In the genomic region with DNA sequence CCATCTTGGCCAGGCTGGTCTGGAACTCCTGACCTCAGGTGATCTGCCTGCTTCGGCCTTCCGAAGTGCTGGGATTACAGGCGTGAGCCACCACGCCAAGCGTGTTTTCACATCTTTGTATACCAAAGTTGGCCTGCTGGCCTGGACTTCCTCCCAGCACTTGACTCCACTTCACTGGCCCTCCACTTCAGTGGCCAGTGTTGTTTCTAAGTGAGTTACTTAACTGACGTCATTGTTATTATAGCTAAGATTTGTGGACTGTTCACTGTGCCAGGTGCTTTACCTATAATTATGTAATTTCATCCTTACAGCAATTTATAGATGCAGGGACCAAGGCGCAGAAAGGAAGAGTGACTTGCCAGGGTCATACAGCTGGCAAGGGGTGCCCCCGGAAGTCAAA, we compare ENCODE assay signal across 15 cellular contexts. TPM values are rescaled to one million over a fixed set of nuclear protein-coding genes. Genes with fewer than 3 reads are reported as not detected.
DNase-seq lines count a peak whose midpoint lies in the region; ATAC-seq, FAIRE-seq and TF ChIP-seq lines count a peak whose summit lies in the region.
"Had no signal": no experiment of that assay in that cellular context is flagged by ENCODE, and none has a peak within 500 bp of the region (broad histone marks: within the 10 kb centered on the region; RNA-seq: fewer than 3 reads in every experiment).

No MANE protein-coding gene starts in this region.

- H4K91ac ChIP-seq in mesenchymal stem cell (ENCODE audit: low read length), result no peak overlapping the region

- no peak overlapping the region for H2AK5ac ChIP-seq in mesenchymal stem cell (ENCODE audit: low read length, severe bottlenecking)

- no peak overlapping the region for H2BK120ac ChIP-seq in mesenchymal stem cell (ENCODE audit: low read depth, low read length)

- intact Hi-C loops in HepG2 (cut with micrococcal nuclease; ENCODE audit: unreplicated experiment) (no loop called here), right lobe of liver (cut with DNase I) (no loop called here), esophagus muscularis mucosa (cut with DNase I) (no loop called here)

- CTCF ChIA-PET in HepG2 (lab: Yijun Ruan, JAX; ENCODE audit: low intra/inter-chr PET ratio, low total read pairs), result no interaction called here

- H3K4me3 ChIP-seq in HepG2 (replicated peaks in 1 of 3; ENCODE audit: insufficient read depth in 1 of 3, low read depth in 2 of 3, low read length in 3 of 3) (no peak overlapping the region), right lobe of liver (no peak overlapping the region), RWPE2 (ENCODE audit: severe bottlenecking) (no peak overlapping the region), mesenchymal stem cell (ENCODE audit: insufficient read depth in 1 of 2, low read depth in 1 of 2, low read length in 2 of 2) (no peak overlapping the region), esophagus muscularis mucosa (no peak overlapping the region)
- H3K4me3 ChIP-seq: A549, GM12878, GM23248 had no signal

- no TSS peak for BruUV-seq in HepG2 (replicated peaks; lab: Mats Ljungman, UMichigan)

- H3K23ac ChIP-seq in mesenchymal stem cell (ENCODE audit: low read length in 2 of 2), result no peak overlapping the region

- POLR2A ChIA-PET in HepG2 (lab: Yijun Ruan, JAX), result no interaction called here

- no peak overlapping the region for H3K4me2 ChIP-seq in HepG2 (ENCODE audit: low read depth, low read length)
- no peak overlapping the region for H3K4me2 ChIP-seq in mesenchymal stem cell (ENCODE audit: low read length, poor library complexity, severe bottlenecking)
- H3K4me2 ChIP-seq: A549 had no signal

- no peak overlapping the region for H2BK5ac ChIP-seq in mesenchymal stem cell (ENCODE audit: low read depth, low read length, poor library complexity, severe bottlenecking)

- TF ChIP-seq EP300 in HepG2 (IDR thresholded peaks at IDR 0.05; ENCODE audit: low read depth in 2 of 2, low read length in 2 of 2) (no peak), HepG2 (CRISPR knock-in tag; IDR thresholded peaks at IDR 0.05; ENCODE audit: borderline replicate concordance) (no peak), esophagus muscularis mucosa (IDR thresholded peaks at IDR 0.05) (no peak)

- no peak overlapping the region for H3K4ac ChIP-seq in mesenchymal stem cell (ENCODE audit: low read depth in 1 of 2, low read length in 2 of 2)

- TF ChIP-seq POLR2A in HepG2 (IDR thresholded peaks at IDR 0.05; ENCODE audit: insufficient read depth in 1 of 2, low read depth in 2 of 2, low read length in 2 of 2) (no peak), right lobe of liver (IDR thresholded peaks at IDR 0.05) (no peak), esophagus muscularis mucosa (IDR thresholded peaks at IDR 0.05; ENCODE audit: low read depth) (no peak)

- TF ChIP-seq RAD21 in HepG2 (CRISPR knock-in tag; IDR thresholded peaks at IDR 0.05), result no peak

- H3K79me1 ChIP-seq in mesenchymal stem cell (replicated peaks; ENCODE audit: low read length, poor library complexity, severe bottlenecking), result peaks cover 17% of the 10 kb centered on the region

- ATAC-seq in HepG2 (no peak), right lobe of liver (no peak), RWPE2 (ENCODE audit: low read depth) (no peak), GM18861 (IDR thresholded peaks at IDR 0.05; ENCODE audit: unreplicated experiment) (no peak)
- ATAC-seq: GM12878 had no signal

- H3K79me2 ChIP-seq in HepG2 (ENCODE audit: insufficient read depth, low read length), result no peaks in the 10 kb centered on the region

- H3K18ac ChIP-seq in mesenchymal stem cell (ENCODE audit: low read depth in 1 of 2, low read length in 2 of 2), result no peak overlapping the region

- no peaks in the 10 kb centered on the region for H4K20me1 ChIP-seq in HepG2 (ENCODE audit: insufficient read depth, low read length)

- H3K4me1 ChIP-seq in HepG2 (ENCODE audit: insufficient read depth, low read length), result peaks cover 4% of the 10 kb centered on the region; the same call in 1 of the 2 replicates
- H3K4me1 ChIP-seq in right lobe of liver, result no peaks in the 10 kb centered on the region
- H3K4me1 ChIP-seq in RWPE2 (ENCODE audit: insufficient read depth, poor library complexity, severe bottlenecking), result peaks cover 36% of the 10 kb centered on the region
- H3K4me1 ChIP-seq in mesenchymal stem cell (ENCODE audit: control insufficient read depth, insufficient read depth, low read depth, low read length), result peaks cover 5% of the 10 kb centered on the region
- peaks cover 3 to 29% (median 9%) of the 10 kb centered on the region in 4 donors for H3K4me1 ChIP-seq in esophagus muscularis mucosa
- H3K4me1 ChIP-seq: Caco-2 had no signal

- no peak overlapping the region for H3K14ac ChIP-seq in mesenchymal stem cell (ENCODE audit: low read length in 2 of 2)

- WGBS in HepG2 (ENCODE audit: low lambda C conversion rate), result 48% methylated on average over 8 of the region's 8 CpGs
- WGBS in right lobe of liver (ENCODE audit: insufficient coverage, low coverage, low lambda C conversion rate, missing lambda C conversion rate), result 89% methylated on average over 3 of the region's 8 CpGs
- WGBS in mesenchymal stem cell, result 59% methylated on average over 6 of the region's 8 CpGs
- 91% methylated on average over 8 of the region's 8 CpGs for WGBS in esophagus muscularis mucosa

- H3K27ac ChIP-seq in HepG2 (ENCODE audit: extremely low read length, insufficient read depth, low read length) (no peak overlapping the region), right lobe of liver (no peak overlapping the region), RWPE2 (ENCODE audit: poor library complexity, severe bottlenecking) (peak overlapping the region; percentile 97), mesenchymal stem cell (ENCODE audit: low read length, poor library complexity, severe bottlenecking) (no peak overlapping the region), esophagus muscularis mucosa (replicated peaks in 1 of 4) (no peak overlapping the region)
- H3K27ac ChIP-seq: GM23248 had no signal

- H4K8ac ChIP-seq in mesenchymal stem cell (ENCODE audit: low read length), result no peak overlapping the region

- H3K9ac ChIP-seq in HepG2 (ENCODE audit: insufficient read depth, low read depth, low read length), result no peak overlapping the region
- H3K9ac ChIP-seq in mesenchymal stem cell (ENCODE audit: low read length), result no peak overlapping the region
- H3K9ac ChIP-seq: GM23248 had no signal

- no peak overlapping the region for H2BK12ac ChIP-seq in mesenchymal stem cell (ENCODE audit: low read length in 2 of 2)

- TF ChIP-seq CTCF in HepG2 (CRISPR knock-in tag; IDR thresholded peaks at IDR 0.05), result no peak
- no peak for TF ChIP-seq CTCF in right lobe of liver (IDR thresholded peaks at IDR 0.05)
- no peak for TF ChIP-seq CTCF in RWPE2 (IDR thresholded peaks at IDR 0.05; ENCODE audit: poor library complexity, severe bottlenecking)
- TF ChIP-seq CTCF in esophagus muscularis mucosa (IDR thresholded peaks at IDR 0.05), result no peak

- H3K27me3 ChIP-seq in HepG2 (ENCODE audit: control insufficient read depth in 1 of 2, insufficient read depth in 2 of 2, low read length in 2 of 2), result peaks cover 0 to 22% of the 10 kb centered on the region in 2 experiments
- H3K27me3 ChIP-seq in right lobe of liver, result no peaks in the 10 kb centered on the region
- no peaks in the 10 kb centered on the region for H3K27me3 ChIP-seq in RWPE2 (ENCODE audit: insufficient read depth, poor library complexity, severe bottlenecking)
- no peaks in the 10 kb centered on the region for H3K27me3 ChIP-seq in mesenchymal stem cell (ENCODE audit: control insufficient read depth in 1 of 2, insufficient read depth in 1 of 2, low read length in 2 of 2)
- no peaks in the 10 kb centered on the region for H3K27me3 ChIP-seq in esophagus muscularis mucosa

- in situ Hi-C loops in HepG2 (cut with HindIII; ENCODE audit: extremely low pct_ligation_motif_present, low pct_unique_long_range_greater_than_20kb), result no loop called here

- no peak for DNase-seq in HepG2 (ENCODE audit: low spot score)
- no peak for DNase-seq in right lobe of liver
- no peak for DNase-seq in RWPE2 (ENCODE audit: low spot score)
- DNase-seq in mesenchymal stem cell, result peak; percentile 63
- DNase-seq in esophagus muscularis mucosa (ENCODE audit: extremely low spot score), result no peak
- DNase-seq in NCI-H1092 (lab: John Stamatoyannopoulos, UW), result no peak
- DNase-seq: DMS79, NCI-H1048 had no signal

- no peak for FAIRE-seq in HepG2 (lab: Jason Lieb, UNC)
- FAIRE-seq: A549, GM12878, GM19239 had no signal

- H3K36me3 ChIP-seq in HepG2 (replicated peaks in 1 of 2; ENCODE audit: control insufficient read depth in 1 of 2, insufficient read depth in 2 of 2, low read length in 2 of 2) (no peaks in the 10 kb centered on the region), right lobe of liver (no peaks in the 10 kb centered on the region), RWPE2 (ENCODE audit: low read depth) (peaks cover 19% of the 10 kb centered on the region), mesenchymal stem cell (ENCODE audit: control insufficient read depth in 1 of 2, insufficient read depth in 2 of 2, low read depth in 1 of 2, low read length in 2 of 2) (peaks cover 13 to 15% of the 10 kb centered on the region in 2 experiments), esophagus muscularis mucosa (no peaks in the 10 kb centered on the region)

- H3K9me3 ChIP-seq in HepG2 (ENCODE audit: low read length) (no peaks in the 10 kb centered on the region), right lobe of liver (no peaks in the 10 kb centered on the region), RWPE2 (ENCODE audit: severe bottlenecking) (no peaks in the 10 kb centered on the region), mesenchymal stem cell (ENCODE audit: control insufficient read depth, low read length) (no peaks in the 10 kb centered on the region), esophagus muscularis mucosa (no peaks in the 10 kb centered on the region)
- H3K9me3 ChIP-seq: A549, Caco-2 had no signal

- H2BK15ac ChIP-seq in mesenchymal stem cell (ENCODE audit: low read depth, poor library complexity, severe bottlenecking), result no peak overlapping the region

- H2AFZ ChIP-seq in HepG2 (ENCODE audit: low read length), result no peak overlapping the region
- no peak overlapping the region for H2AFZ ChIP-seq in mesenchymal stem cell (ENCODE audit: low read depth, low read length)
- H2AFZ ChIP-seq: GM23248 had no signal

RNA-seq across cellular contexts. Expression of a gene that starts 52.0 kb away (rescaled TPM):
- total RNA-seq in HepG2 (2016; rRNA removed; fragmentation: Illumina TruSeq; extraction: Trizol) (not detected in 2 replicates), right lobe of liver (under 1 TPM in 4 of 6 experiments, not detected in 2; 0.14 to 0.66 (median 0.41) TPM), esophagus muscularis mucosa (10 to 100 TPM in 1 of 4 donors, 1 to 10 TPM in 3; 3.7 to 15.9 (median 5.9) TPM)
- total RNA-seq in HepG2 (2016; cell fraction: cytosol; rRNA removed; fragmentation: Illumina TruSeq; extraction: Trizol; ENCODE audit: low read depth), result not detected in 2 replicates
- not detected in 2 replicates for total RNA-seq in HepG2 (2016; cell fraction: insoluble cytoplasmic fraction; rRNA removed; fragmentation: Illumina TruSeq; extraction: Trizol)
- not detected in 2 replicates for total RNA-seq in HepG2 (2016; cell fraction: membrane; rRNA removed; fragmentation: Illumina TruSeq; extraction: Trizol)
- not detected in 2 replicates for total RNA-seq in HepG2 (2016; cell fraction: nucleus; rRNA removed; fragmentation: Illumina TruSeq; extraction: Trizol)
- not detected in 2 replicates for polyA plus RNA-seq in HepG2 (2011; rRNA removed)
- 0.04 TPM in 1 of 2 replicates, not detected in the other for polyA plus RNA-seq in HepG2 (2011; cell fraction: cytosol; rRNA removed)
- not detected in 2 replicates for polyA plus RNA-seq in HepG2 (2011; cell fraction: nucleus; rRNA removed)
- not detected in 2 replicates for polyA plus RNA-seq in HepG2 (2012)
- not detected in 2 replicates for polyA plus RNA-seq in HepG2 (2016; cell fraction: cytosol; fragmentation: Illumina TruSeq; extraction: Trizol; ENCODE audit: low read depth)
- polyA plus RNA-seq in HepG2 (2016; cell fraction: insoluble cytoplasmic fraction; fragmentation: Illumina TruSeq; extraction: Trizol; ENCODE audit: low read depth), result not detected in 2 replicates
- not detected in 2 replicates for polyA plus RNA-seq in HepG2 (2016; cell fraction: membrane; fragmentation: Illumina TruSeq; extraction: Trizol; ENCODE audit: low read depth)
- not detected in 2 replicates for polyA plus RNA-seq in HepG2 (2016; cell fraction: nucleus; fragmentation: Illumina TruSeq; extraction: Trizol; ENCODE audit: insufficient read depth, low read depth)
- 26.1 TPM in 1 of 2 replicates, not detected in the other for polyA minus RNA-seq in HepG2 (2011; rRNA and poly(A)+ RNA removed; ENCODE audit: low replicate concordance)
- polyA minus RNA-seq in HepG2 (2011; cell fraction: cytosol; rRNA and poly(A)+ RNA removed), result not detected in 2 replicates
- not detected in 2 replicates for polyA minus RNA-seq in HepG2 (2011; cell fraction: nucleus; rRNA and poly(A)+ RNA removed)
- polyA plus RNA-seq in mesenchymal stem cell (2013, experiment 1 of 2), result 2.7 TPM
- polyA plus RNA-seq in mesenchymal stem cell (2013, experiment 2 of 2), result 2.5 TPM
- total RNA-seq: G401, GM12878 had no signal
- polyA plus RNA-seq: GM12878 had no signal
